Comparison of ENCODE assay signal across 18 cellular contexts in the genomic region with DNA sequence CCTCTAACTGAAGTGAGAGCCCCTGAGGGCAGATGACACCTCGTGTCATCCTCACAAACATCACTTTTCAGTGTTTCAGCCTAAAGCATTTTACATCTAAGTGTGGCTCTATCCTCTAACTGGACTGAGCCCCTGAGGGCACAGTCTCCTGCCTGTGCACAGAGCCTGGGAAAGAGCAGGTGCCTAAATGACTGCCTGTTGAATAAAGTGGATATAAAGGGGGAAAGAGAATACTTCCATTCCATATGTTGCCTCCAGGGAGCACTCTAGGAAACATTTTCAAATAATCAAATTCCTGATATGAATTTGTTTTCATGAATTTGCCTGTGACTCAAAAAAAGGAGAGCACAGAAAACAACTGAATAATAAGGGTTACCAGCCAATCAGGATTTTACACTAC. TPM values are rescaled to one million over a fixed set of nuclear protein-coding genes. Genes with fewer than 3 reads are reported as not detected.
DNase-seq lines count a peak whose midpoint lies in the region; ATAC-seq and TF ChIP-seq lines count a peak whose summit lies in the region.
"Had no signal": no experiment of that assay in that cellular context is flagged by ENCODE, and none has a peak within 500 bp of the region (broad histone marks: within the 10 kb centered on the region; RNA-seq: fewer than 3 reads in every experiment).

No MANE protein-coding gene starts in this region.

- no peaks in the 10 kb centered on the region for H3K36me3 ChIP-seq in GM23248 (ENCODE audit: low read depth)
- no peaks in the 10 kb centered on the region for H3K36me3 ChIP-seq in adrenal gland (replicated peaks in 1 of 2)
- H3K36me3 ChIP-seq: pancreas had no signal

- intact Hi-C loops in adrenal gland (cut with DNase I) = no loop called here

- H3K9me2 ChIP-seq in GM23248 (ENCODE audit: insufficient read depth) = no peaks in the 10 kb centered on the region

- H3K79me2 ChIP-seq in GM23248 (ENCODE audit: insufficient read depth) = no peaks in the 10 kb centered on the region

- in situ Hi-C loops in GM23248 (cut with MboI) = no loop called here

- H3K4me1 ChIP-seq in GM23248 (ENCODE audit: insufficient read depth) (no peaks in the 10 kb centered on the region), adrenal gland (replicated peaks in 1 of 2) (no peaks in the 10 kb centered on the region)
- H3K4me1 ChIP-seq: pancreas had no signal

- H3K4me3 ChIP-seq in GM23248 = no peak overlapping the region
- H3K4me3 ChIP-seq in adrenal gland = no peak overlapping the region
- H3K4me3 ChIP-seq: mucosa of descending colon, pancreas had no signal

- no peak overlapping the region for H2AFZ ChIP-seq in GM23248

- no peak for ATAC-seq in GM21367 (IDR thresholded peaks at IDR 0.05; ENCODE audit: unreplicated experiment)
- ATAC-seq: mucosa of descending colon; pancreas; stimulated activated naive CD8-positive, alpha-beta T cell treated with anti-CD3 and anti-CD28 coated beads, Interleukin-15, amount 100 ng/mL, for 72 hours had no signal

- H3K9me3 ChIP-seq in GM23248 (ENCODE audit: low read depth) (no peaks in the 10 kb centered on the region), adrenal gland (replicated peaks in 1 of 3) (no peaks in the 10 kb centered on the region)
- H3K9me3 ChIP-seq: mucosa of descending colon, pancreas had no signal

- H3K27ac ChIP-seq in GM23248 (no peak overlapping the region), adrenal gland (no peak overlapping the region)
- H3K27ac ChIP-seq: pancreas had no signal

- H3K9ac ChIP-seq in GM23248 = no peak overlapping the region

- DNase-seq in NCI-H1417 (lab: John Stamatoyannopoulos, UW) (peak; percentile 19 to 71 (median 33)), NCI-H1417 treated with DMSO at 0.1 percent for 48 hours (lab: John Stamatoyannopoulos, UW) (no peak), GM23248 (peak; percentile 5), OCI-M1 (lab: John Stamatoyannopoulos, UW) (peak; percentile 16), iPS-NIHi11 (ENCODE audit: low spot score) (peak; percentile 20), adrenal gland (no peak), UCSD-AML1 (lab: John Stamatoyannopoulos, UW; ENCODE audit: unreplicated experiment) (no peak)
- DNase-seq: activated CD4-positive, alpha-beta T cell treated with anti-CD3 and anti-CD28 coated beads, Interleukin-2, amount 10 ng/mL, durations not matched to agents 7 days and 5 days; amniotic stem cell; head of caudate nucleus; kidney glomerular epithelial cell; mucosa of descending colon; pancreas; RPMI8226; stimulated activated naive CD8-positive, alpha-beta T cell treated with anti-CD3 and anti-CD28 coated beads, Interleukin-15, amount 100 ng/mL, for 72 hours had no signal

- H3K4me2 ChIP-seq in GM23248 (ENCODE audit: unreplicated experiment) = no peak overlapping the region

- peaks cover 11% of the 10 kb centered on the region for H3F3A ChIP-seq in GM23248 (ENCODE audit: insufficient read depth)

- TF ChIP-seq CTCF in adrenal gland (IDR thresholded peaks at IDR 0.05) = no peak

- no peaks in the 10 kb centered on the region for H4K20me1 ChIP-seq in GM23248 (ENCODE audit: insufficient read depth)

- TF ChIP-seq POLR2A in adrenal gland (IDR thresholded peaks at IDR 0.05) = no peak

- WGBS in GM23248 (ENCODE audit: low coverage in 1 of 2, low lambda C conversion rate in 2 of 2, missing lambda C conversion rate in 2 of 2), 2 experiments = 37 to 50% methylated on average over 1 of the region's 1 CpG
- 63 to 80% (median 77%) methylated on average over 1 of the region's 1 CpG; no CpG with 5 or more reads in 1 of the 4 donors for WGBS in adrenal gland, 4 donors

- H3K27me3 ChIP-seq in GM23248 (replicated peaks; ENCODE audit: insufficient read depth) = no peaks in the 10 kb centered on the region
- H3K27me3 ChIP-seq in adrenal gland = no peaks in the 10 kb centered on the region
- H3K27me3 ChIP-seq: pancreas had no signal

RNA-seq across cellular contexts. Expression of gene CNMD, which starts 32.2 kb away (rescaled TPM):
- total RNA-seq in GM23248 (2014; rRNA removed; shearing (Covaris generic)) = not detected in 2 replicates
- polyA plus RNA-seq in GM23248 (2016; fragmentation: Nextera tagmentation; extraction: Ambion mirVana) = not detected in 2 replicates
- not detected for total RNA-seq in adrenal gland
- not detected for polyA plus RNA-seq in adrenal gland
- total RNA-seq: activated CD4-positive, alpha-beta T cell treated with anti-CD3 and anti-CD28 coated beads, Interleukin-2, amount 10 ng/mL, durations not matched to agents 7 days and 5 days; M059J; T-helper 2 cell treated with Interferon-gamma antibody and Interleukin-4, amounts not matched to agents 100 ng/mL and 5 ng/mL, for 36 hours had no signal

RNA-seq across cellular contexts. Expression of gene SUGT1, which starts 54.7 kb away (rescaled TPM):
- 29.4 and 49.2 TPM in 2 replicates for total RNA-seq in GM23248 (2014; rRNA removed; shearing (Covaris generic))
- polyA plus RNA-seq in GM23248 (2016; fragmentation: Nextera tagmentation; extraction: Ambion mirVana) (77.2 and 78.8 TPM in 2 replicates), adrenal gland (10 to 100 TPM; 34.5 to 95.2 (median 38.9) TPM)
- 10 to 100 TPM; 27.1 to 66.9 (median 43.1) TPM for total RNA-seq in adrenal gland

Comparison
In these comparisons a context has a peak if more than half of its experiments do, and no peak if none do; other contexts are left out.
1. DNase-seq: peak in NCI-H1417 (3 of 3), GM23248 (single experiment), OCI-M1 (single experiment) and iPS-NIHi11 (single experiment); none in NCI-H1417 treated with DMSO at 0.1 percent for 48 hours (single experiment), adrenal gland (0 of 7) and UCSD-AML1 (single experiment).